ENCODE assay signal across 12 cellular contexts in the genomic region with DNA sequence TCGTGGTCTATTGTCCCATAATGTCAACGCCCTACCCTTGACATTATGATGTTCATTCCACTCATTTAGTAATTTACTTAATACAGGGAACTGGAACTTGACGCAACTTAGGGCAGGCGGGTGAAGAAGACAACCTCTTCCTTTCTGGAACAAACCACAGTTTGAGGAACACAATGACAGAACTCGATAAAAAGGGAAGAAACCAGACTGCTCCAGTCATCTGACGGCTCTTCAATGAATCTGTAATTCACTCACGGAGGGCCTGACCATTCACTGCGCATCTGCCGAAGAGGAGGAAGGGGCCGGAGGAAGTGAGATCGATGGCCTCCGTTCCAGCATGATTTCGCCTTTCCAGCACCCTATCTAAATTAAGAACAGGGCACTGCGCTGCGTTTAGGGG.
DNase-seq lines count a peak whose midpoint lies in the region; ATAC-seq and TF ChIP-seq lines count a peak whose summit lies in the region.
"Had no signal": no experiment of that assay in that cellular context is flagged by ENCODE, and none has a peak within 500 bp of the region (broad histone marks: within the 10 kb centered on the region; RNA-seq: fewer than 3 reads in every experiment).

No MANE protein-coding gene starts in this region.

- no peak overlapping the region for H2BK12ac ChIP-seq in mesenchymal stem cell (ENCODE audit: low read length in 2 of 2)

- peak overlapping the region; percentile 74 for H3K27ac Mint-ChIP-seq in activated CD8-positive, alpha-beta memory T cell treated with anti-CD3 and anti-CD28 coated beads, Interleukin-2, amount 10 ng/mL, durations not matched to agents 7 days and 5 days
- no peak overlapping the region for H3K27ac Mint-ChIP-seq in endothelial cell (ENCODE audit: unreplicated experiment)

- H3K18ac ChIP-seq in mesenchymal stem cell (ENCODE audit: low read depth in 1 of 2, low read length in 2 of 2), result no peak overlapping the region

- no peaks in the 10 kb centered on the region for H3K9me3 ChIP-seq in adrenal gland (replicated peaks in 1 of 3)
- H3K9me3 ChIP-seq in mesenchymal stem cell (ENCODE audit: control insufficient read depth, low read length), result no peaks in the 10 kb centered on the region
- no peaks in the 10 kb centered on the region for H3K9me3 ChIP-seq in tibial nerve

- H3K79me1 ChIP-seq in mesenchymal stem cell (replicated peaks; ENCODE audit: low read length, poor library complexity, severe bottlenecking), result peaks cover 2% of the 10 kb centered on the region

- peak overlapping the region; percentile 47 for H2AK5ac ChIP-seq in mesenchymal stem cell (ENCODE audit: low read length, severe bottlenecking)

- 81 to 90% (median 82%) methylated on average over 15 of the region's 15 CpGs for WGBS in adrenal gland, 4 donors
- 99% methylated on average over 14 of the region's 15 CpGs for WGBS in mesenchymal stem cell
- 79 to 81% methylated on average over 15 of the region's 15 CpGs for WGBS in tibial nerve, 2 donors

- H3K4me1 Mint-ChIP-seq in activated CD8-positive, alpha-beta memory T cell treated with anti-CD3 and anti-CD28 coated beads, Interleukin-2, amount 10 ng/mL, durations not matched to agents 7 days and 5 days, result peaks cover 68% of the 10 kb centered on the region
- no peaks in the 10 kb centered on the region for H3K4me1 Mint-ChIP-seq in endothelial cell (ENCODE audit: unreplicated experiment)

- H2AFZ ChIP-seq in mesenchymal stem cell (ENCODE audit: low read depth, low read length), result no peak overlapping the region

- H3K27me3 Mint-ChIP-seq in activated CD8-positive, alpha-beta memory T cell treated with anti-CD3 and anti-CD28 coated beads, Interleukin-2, amount 10 ng/mL, durations not matched to agents 7 days and 5 days, result no peaks in the 10 kb centered on the region
- no peaks in the 10 kb centered on the region for H3K27me3 Mint-ChIP-seq in endothelial cell (ENCODE audit: unreplicated experiment)

- H2BK15ac ChIP-seq in mesenchymal stem cell (ENCODE audit: low read depth, poor library complexity, severe bottlenecking), result no peak overlapping the region

- H3K4me3 Mint-ChIP-seq in activated CD8-positive, alpha-beta memory T cell treated with anti-CD3 and anti-CD28 coated beads, Interleukin-2, amount 10 ng/mL, durations not matched to agents 7 days and 5 days, result no peak overlapping the region
- no peak overlapping the region for H3K4me3 Mint-ChIP-seq in endothelial cell (ENCODE audit: unreplicated experiment)

- TF ChIP-seq CTCF in adrenal gland (IDR thresholded peaks at IDR 0.05) (no peak), tibial nerve (IDR thresholded peaks at IDR 0.05) (no peak), endothelial cell (IDR thresholded peaks at IDR 0.05; ENCODE audit: unreplicated experiment) (no peak)

- H3K9ac ChIP-seq in mesenchymal stem cell (ENCODE audit: low read length), result peak overlapping the region; percentile 89

- H4K8ac ChIP-seq in mesenchymal stem cell (ENCODE audit: low read length), result no peak overlapping the region

- H2BK120ac ChIP-seq in mesenchymal stem cell (ENCODE audit: low read depth, low read length), result no peak overlapping the region

- intact Hi-C loops in adrenal gland (cut with DNase I), result no loop called here

- H3K36me3 Mint-ChIP-seq in activated CD8-positive, alpha-beta memory T cell treated with anti-CD3 and anti-CD28 coated beads, Interleukin-2, amount 10 ng/mL, durations not matched to agents 7 days and 5 days, result peaks cover 72% of the 10 kb centered on the region
- no peaks in the 10 kb centered on the region for H3K36me3 Mint-ChIP-seq in endothelial cell (ENCODE audit: low read depth, unreplicated experiment)

- H3K14ac ChIP-seq in mesenchymal stem cell (ENCODE audit: low read length in 2 of 2), result no peak overlapping the region

- peak overlapping the region in 4 of 5 donors; percentile 54 to 84 (median 70) for H3K27ac ChIP-seq in adrenal gland
- H3K27ac ChIP-seq in mesenchymal stem cell (ENCODE audit: low read length, poor library complexity, severe bottlenecking), result no peak overlapping the region
- H3K27ac ChIP-seq in tibial nerve, result peak overlapping the region; percentile 79 to 96 (median 94)
- H3K27ac ChIP-seq: brain microvascular endothelial cell had no signal

- no peak overlapping the region for H3K23ac ChIP-seq in mesenchymal stem cell (ENCODE audit: low read length in 2 of 2)

- no peak for TF ChIP-seq POLR2A in adrenal gland (IDR thresholded peaks at IDR 0.05)
- TF ChIP-seq POLR2A in tibial nerve (IDR thresholded peaks at IDR 0.05), result no peak

- no peak overlapping the region for H3K4me2 ChIP-seq in mesenchymal stem cell (ENCODE audit: low read length, poor library complexity, severe bottlenecking)

- H3K27me3 ChIP-seq in adrenal gland, result no peaks in the 10 kb centered on the region
- H3K27me3 ChIP-seq in mesenchymal stem cell (ENCODE audit: control insufficient read depth in 1 of 2, insufficient read depth in 1 of 2, low read length in 2 of 2), result no peaks in the 10 kb centered on the region
- no peaks in the 10 kb centered on the region for H3K27me3 ChIP-seq in tibial nerve
- H3K27me3 ChIP-seq: brain microvascular endothelial cell had no signal

- peak in 1 of 2 donors; percentile 58 for TF ChIP-seq EP300 in tibial nerve (IDR thresholded peaks at IDR 0.05)

- no peak overlapping the region for H3K4me3 ChIP-seq in adrenal gland
- no peak overlapping the region for H3K4me3 ChIP-seq in mesenchymal stem cell (ENCODE audit: insufficient read depth in 1 of 2, low read depth in 1 of 2, low read length in 2 of 2)
- peak overlapping the region in 1 of 4 donors; percentile 32 for H3K4me3 ChIP-seq in tibial nerve

- no peak overlapping the region for H2BK5ac ChIP-seq in mesenchymal stem cell (ENCODE audit: low read depth, low read length, poor library complexity, severe bottlenecking)

- H4K91ac ChIP-seq in mesenchymal stem cell (ENCODE audit: low read length), result no peak overlapping the region

- H3K9me3 Mint-ChIP-seq in activated CD8-positive, alpha-beta memory T cell treated with anti-CD3 and anti-CD28 coated beads, Interleukin-2, amount 10 ng/mL, durations not matched to agents 7 days and 5 days (ENCODE audit: low read depth), result peaks cover 2% of the 10 kb centered on the region
- H3K9me3 Mint-ChIP-seq in endothelial cell (ENCODE audit: unreplicated experiment), result no peaks in the 10 kb centered on the region

- CTCF ChIA-PET in activated CD8-positive, alpha-beta memory T cell treated with anti-CD3 and anti-CD28 coated beads, Interleukin-2, amount 10 ng/mL, durations not matched to agents 7 days and 5 days (lab: Charles Lee), result interaction anchor here (1.0 kb wide), 1 partner anchor 22 kb away, joined by 3 read pairs; no protein-coding TSS in a partner anchor

- no peak overlapping the region for H3K4ac ChIP-seq in mesenchymal stem cell (ENCODE audit: low read depth in 1 of 2, low read length in 2 of 2)

- H3K36me3 ChIP-seq in adrenal gland (replicated peaks in 1 of 2) (no peaks in the 10 kb centered on the region), mesenchymal stem cell (ENCODE audit: control insufficient read depth in 1 of 2, insufficient read depth in 2 of 2, low read depth in 1 of 2, low read length in 2 of 2) (no peaks in the 10 kb centered on the region), tibial nerve (no peaks in the 10 kb centered on the region)
- H3K36me3 ChIP-seq: brain microvascular endothelial cell had no signal

- no peak for ATAC-seq in activated CD8-positive, alpha-beta memory T cell treated with anti-CD3 and anti-CD28 coated beads, Interleukin-2, amount 10 ng/mL, durations not matched to agents 7 days and 5 days
- no peak for ATAC-seq in HG02571 (IDR thresholded peaks at IDR 0.05; ENCODE audit: unreplicated experiment)

- no peak for DNase-seq in activated CD8-positive, alpha-beta memory T cell treated with anti-CD3 and anti-CD28 coated beads, Interleukin-2, amount 10 ng/mL, durations not matched to agents 7 days and 5 days
- DNase-seq in activated CD8-positive, alpha-beta memory T cell treated with anti-CD3 and anti-CD28 coated beads for 24 hours, result no peak
- DNase-seq in adrenal gland (peak in 6 of 7 donors; percentile 28 to 58 (median 38)), mesenchymal stem cell (no peak), tibial nerve (ENCODE audit: low spot score in 2 of 2) (peak in 1 of 2 donors; percentile 39), T-helper 1 cell (no peak), endothelial cell (ENCODE audit: low spot score) (no peak)
- DNase-seq: brain microvascular endothelial cell, NCI-H2171 treated with DMSO at 0.1 percent for 48 hours, retina, T-helper 9 cell had no signal

- H3K4me1 ChIP-seq in adrenal gland (replicated peaks in 1 of 2), result peaks cover 0 to 16% of the 10 kb centered on the region in 2 donors
- peaks cover 8% of the 10 kb centered on the region for H3K4me1 ChIP-seq in mesenchymal stem cell (ENCODE audit: control insufficient read depth, insufficient read depth, low read depth, low read length)
- peaks cover 0 to 67% (median 30%) of the 10 kb centered on the region in 4 donors for H3K4me1 ChIP-seq in tibial nerve

Comparison
In these comparisons a context has a peak if more than half of its experiments do, and no peak if none do; other contexts are left out.
1. DNase-seq: peak in adrenal gland (6 of 7); none in activated CD8-positive, alpha-beta memory T cell treated with anti-CD3 and anti-CD28 coated beads, Interleukin-2, amount 10 ng/mL, durations not matched to agents 7 days and 5 days (single experiment), activated CD8-positive, alpha-beta memory T cell treated with anti-CD3 and anti-CD28 coated beads for 24 hours (single experiment), mesenchymal stem cell (single experiment), T-helper 1 cell (0 of 5) and endothelial cell (single experiment).